13 cellular contexts compared by ENCODE assay signal in genomic region chr1:160494620-160495019, GRCh38. TPM values are rescaled to one million over a fixed set of nuclear protein-coding genes. Genes with fewer than 3 reads are reported as not detected.
DNase-seq lines count a peak whose midpoint lies in the region; ATAC-seq and TF ChIP-seq lines count a peak whose summit lies in the region.
"Had no signal": no experiment of that assay in that cellular context is flagged by ENCODE, and none has a peak within 500 bp of the region (broad histone marks: within the 10 kb centered on the region; RNA-seq: fewer than 3 reads in every experiment).

No MANE protein-coding gene starts in this region.

- peaks cover 4% of the 10 kb centered on the region for H3K9me3 ChIP-seq in CD8-positive, alpha-beta memory T cell (ENCODE audit: low read length)
- peaks cover 13% of the 10 kb centered on the region for H3K9me3 ChIP-seq in WERI-Rb-1 (ENCODE audit: severe bottlenecking)
- H3K9me3 ChIP-seq in liver (ENCODE audit: control insufficient read depth in 4 of 4, low read length in 3 of 4), result no peaks in the 10 kb centered on the region
- H3K9me3 ChIP-seq: prostate gland had no signal

- no peak overlapping the region for H3K27ac ChIP-seq in CD8-positive, alpha-beta memory T cell (ENCODE audit: low read depth, low read length)
- H3K27ac ChIP-seq in WERI-Rb-1 (no peak overlapping the region), liver (ENCODE audit: low read depth in 1 of 2, low read length in 2 of 2) (no peak overlapping the region)
- H3K27ac ChIP-seq: dorsolateral prefrontal cortex, prostate gland had no signal

- DNase-seq in CD8-positive, alpha-beta memory T cell, result no peak
- peak; percentile 5 for DNase-seq in HFFc6
- no peak for DNase-seq in WERI-Rb-1
- DNase-seq in NCI-H1105 (lab: John Stamatoyannopoulos, UW), result no peak
- no peak for DNase-seq in putamen (ENCODE audit: low spot score)
- DNase-seq: activated T-cell treated with anti-CD3 and anti-CD28 coated beads, Interleukin-2, amount 50 U/mL, for 1 hour; dorsolateral prefrontal cortex; NCI-H2029; T-helper 1 cell had no signal

- peak; percentile 25; the same call in 1 of the 2 replicates for TF ChIP-seq CTCF in HFFc6 (IDR thresholded peaks at IDR 0.05)
- TF ChIP-seq CTCF in WERI-Rb-1 (IDR thresholded peaks at IDR 0.05; ENCODE audit: low read depth, low read length), result peak; percentile 67
- TF ChIP-seq CTCF in liver (IDR thresholded peaks at IDR 0.05; ENCODE audit: low read depth, low read length, missing input control), result peak; percentile 45

- no peaks in the 10 kb centered on the region for H3K27me3 ChIP-seq in CD8-positive, alpha-beta memory T cell (ENCODE audit: insufficient read depth, low read length, poor library complexity, severe bottlenecking)
- H3K27me3 ChIP-seq in WERI-Rb-1 (ENCODE audit: insufficient read depth, low read depth, severe bottlenecking) (peaks cover 91% of the 10 kb centered on the region), liver (ENCODE audit: control insufficient read depth in 4 of 4, insufficient read depth in 4 of 4, low read length in 3 of 4) (no peaks in the 10 kb centered on the region)

- ATAC-seq in GM21723 (IDR thresholded peaks at IDR 0.05; ENCODE audit: unreplicated experiment), result no peak
- ATAC-seq in GM19324 (IDR thresholded peaks at IDR 0.05; ENCODE audit: low FRiP score, unreplicated experiment), result no peak

- 83% methylated on average over 3 of the region's 3 CpGs for WGBS in liver

- H3K36me3 Mint-ChIP-seq in CD8-positive, alpha-beta memory T cell, result peaks cover 22 to 42% (median 34%) of the 10 kb centered on the region in 3 donors
- no peaks in the 10 kb centered on the region for H3K36me3 Mint-ChIP-seq in HFFc6 (ENCODE audit: low read depth)

- CTCF ChIA-PET in CD8-positive, alpha-beta memory T cell (lab: Charles Lee), result no interaction called here

- H3K4me1 ChIP-seq in CD8-positive, alpha-beta memory T cell (ENCODE audit: insufficient read depth, low read length), result peaks cover 9% of the 10 kb centered on the region
- no peaks in the 10 kb centered on the region for H3K4me1 ChIP-seq in liver (ENCODE audit: control insufficient read depth in 4 of 4, insufficient read depth in 4 of 4, low read length in 3 of 4)
- H3K4me1 ChIP-seq: prostate gland had no signal

- peaks cover 4 to 8% (median 7%) of the 10 kb centered on the region in 5 donors for H3K9me3 Mint-ChIP-seq in CD8-positive, alpha-beta memory T cell
- H3K9me3 Mint-ChIP-seq in HFFc6, result peaks cover 16% of the 10 kb centered on the region

- no peaks in the 10 kb centered on the region for H3K27me3 Mint-ChIP-seq in CD8-positive, alpha-beta memory T cell
- H3K27me3 Mint-ChIP-seq in HFFc6 (ENCODE audit: insufficient read depth), result no peaks in the 10 kb centered on the region

- H3K4me3 ChIP-seq in CD8-positive, alpha-beta memory T cell (ENCODE audit: low read length), result no peak overlapping the region
- H3K4me3 ChIP-seq in WERI-Rb-1 (ENCODE audit: low read depth, low read length) (no peak overlapping the region), liver (ENCODE audit: low read depth in 1 of 3, low read length in 3 of 3) (no peak overlapping the region)
- H3K4me3 ChIP-seq: dorsolateral prefrontal cortex, prostate gland had no signal

- TF ChIP-seq RAD21 in liver (IDR thresholded peaks at IDR 0.05), result peak; percentile 65 to 75

- H3K9ac ChIP-seq in liver (ENCODE audit: low read depth in 1 of 2, low read length in 2 of 2), result no peak overlapping the region

- H3K4me1 Mint-ChIP-seq in CD8-positive, alpha-beta memory T cell, result peaks cover 22 to 68% (median 43%) of the 10 kb centered on the region in 3 donors
- no peaks in the 10 kb centered on the region for H3K4me1 Mint-ChIP-seq in HFFc6 (ENCODE audit: low read depth)

- H3K27ac Mint-ChIP-seq in CD8-positive, alpha-beta memory T cell, result peak overlapping the region in 7 of 8 donors; percentile 4 to 89 (median 56)
- H3K27ac Mint-ChIP-seq in HFFc6, result no peak overlapping the region

- POLR2A ChIA-PET in CD8-positive, alpha-beta memory T cell (lab: Charles Lee), result no interaction called here

- peaks cover 52% of the 10 kb centered on the region for H3K36me3 ChIP-seq in CD8-positive, alpha-beta memory T cell (ENCODE audit: insufficient read depth, low read length)
- no peaks in the 10 kb centered on the region for H3K36me3 ChIP-seq in WERI-Rb-1
- no peaks in the 10 kb centered on the region for H3K36me3 ChIP-seq in liver (ENCODE audit: control insufficient read depth in 4 of 4, insufficient read depth in 3 of 4, low read depth in 1 of 4, low read length in 3 of 4)
- H3K36me3 ChIP-seq: prostate gland had no signal

- no peak overlapping the region for H3K4me3 Mint-ChIP-seq in CD8-positive, alpha-beta memory T cell
- no peak overlapping the region for H3K4me3 Mint-ChIP-seq in HFFc6

TF ChIP-seq in liver, 16 proteins besides CTCF, POLR2A, EP300 and RAD21:
- TF ChIP-seq, protein P1, sequence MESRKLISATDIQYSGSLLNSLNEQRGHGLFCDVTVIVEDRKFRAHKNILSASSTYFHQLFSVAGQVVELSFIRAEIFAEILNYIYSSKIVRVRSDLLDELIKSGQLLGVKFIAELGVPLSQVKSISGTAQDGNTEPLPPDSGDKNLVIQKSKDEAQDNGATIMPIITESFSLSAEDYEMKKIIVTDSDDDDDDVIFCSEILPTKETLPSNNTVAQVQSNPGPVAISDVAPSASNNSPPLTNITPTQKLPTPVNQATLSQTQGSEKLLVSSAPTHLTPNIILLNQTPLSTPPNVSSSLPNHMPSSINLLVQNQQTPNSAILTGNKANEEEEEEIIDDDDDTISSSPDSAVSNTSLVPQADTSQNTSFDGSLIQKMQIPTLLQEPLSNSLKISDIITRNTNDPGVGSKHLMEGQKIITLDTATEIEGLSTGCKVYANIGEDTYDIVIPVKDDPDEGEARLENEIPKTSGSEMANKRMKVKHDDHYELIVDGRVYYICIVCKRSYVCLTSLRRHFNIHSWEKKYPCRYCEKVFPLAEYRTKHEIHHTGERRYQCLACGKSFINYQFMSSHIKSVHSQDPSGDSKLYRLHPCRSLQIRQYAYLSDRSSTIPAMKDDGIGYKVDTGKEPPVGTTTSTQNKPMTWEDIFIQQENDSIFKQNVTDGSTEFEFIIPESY (IDR thresholded peaks at IDR 0.05), result no peak
- TF ChIP-seq HNF4A (conservative IDR thresholded peaks at IDR 0.05), result peak in 1 of 2 donors; percentile 47
- no peak for TF ChIP-seq YY1 (IDR thresholded peaks at IDR 0.05)

RNA-seq across cellular contexts. Expression of gene SLAMF6, which starts 28.4 kb away (rescaled TPM):
- total RNA-seq in CD8-positive, alpha-beta memory T cell, result 10 to 100 TPM; 28.3 to 30.7 TPM
- polyA plus RNA-seq in CD8-positive, alpha-beta memory T cell, result 201 TPM
- total RNA-seq in HFFc6 (2021; fragmentation: NEBNext Ultra II Directional; extraction: Animal tissue kit (Norgen Biotek cat#: 25700)), result not detected
- total RNA-seq in liver, result 1 to 10 TPM; 1.0 to 1.2 TPM
- under 1 TPM; 0.76 to 0.84 TPM for polyA plus RNA-seq in liver

Comparison
In these comparisons a context has a peak if more than half of its experiments do, and no peak if none do; other contexts are left out.
1. RNA of gene SLAMF6, which starts 28.4 kb away (total RNA-seq): 28.3 to 30.7 TPM in CD8-positive, alpha-beta memory T cell; 1.0 to 1.2 TPM in liver and not detected in HFFc6; every median in the first group is over 10 times any median in the second.
2. Peak in every context shown above with its lines, with median percentiles within 50 percentile points of each other: CTCF ChIP-seq.